15 cellular contexts compared by ENCODE assay signal in the genomic region with DNA sequence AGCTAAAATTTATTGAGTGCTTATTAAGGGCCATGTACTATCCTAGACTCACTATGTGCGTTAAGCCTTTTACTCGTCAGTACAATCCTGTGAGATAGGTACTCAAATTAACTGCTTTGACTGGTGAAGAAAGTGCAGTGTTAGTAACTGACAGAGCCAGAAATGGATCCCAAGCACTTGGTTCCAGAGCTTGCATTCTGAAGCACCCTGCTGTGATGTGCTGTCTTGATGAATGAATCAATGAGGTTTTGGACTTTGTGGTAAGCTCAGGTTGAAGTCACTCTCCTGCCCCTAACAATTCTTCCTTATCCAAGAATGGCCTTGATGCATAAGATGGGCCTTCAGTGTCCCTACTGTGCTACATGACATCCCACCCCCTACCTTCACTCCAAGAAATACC.
A peak's percentile ranks its signal among the peaks of the same experiment; 100 is the strongest.
DNase-seq lines count a peak whose midpoint lies in the region; ATAC-seq and FAIRE-seq lines count a peak whose summit lies in the region.
"Had no signal": no experiment of that assay in that cellular context is flagged by ENCODE, and none has a peak within 500 bp of the region (broad histone marks: within the 10 kb centered on the region; RNA-seq: fewer than 3 reads in every experiment).

No MANE protein-coding gene starts in this region.

- H3K4me1 Mint-ChIP-seq in dendritic cell treated with granulocyte-macrophage colony-stimulating factor and Interleukin-4, amounts not matched to agents 40 ng/mL and 50 ng/mL, for 4 days (ENCODE audit: low read depth): peaks cover 77% of the 10 kb centered on the region
- H3K4me1 Mint-ChIP-seq in stimulated activated memory B cell treated with anti-CD40 and anti-IgM and Interleukin-4, amounts not matched to agents 10 μg/mL and 1 μg/mL and 100 μg/mL, for 72 hours: peaks cover 68% of the 10 kb centered on the region

- DNase-seq in DMS53 (lab: John Stamatoyannopoulos, UW): peak; percentile 20
- no peak for DNase-seq in DMS53 treated with DMSO at 0.1 percent for 48 hours (lab: John Stamatoyannopoulos, UW; ENCODE audit: unreplicated experiment)
- no peak for DNase-seq in GM19239 (ENCODE audit: insufficient read length, low spot score)
- DNase-seq in activated CD8-positive, alpha-beta memory T cell treated with anti-CD3 and anti-CD28 coated beads, Interleukin-2, amount 50 U/mL, for 48 hours: no peak
- DNase-seq: Calu3; CD4-positive, alpha-beta T cell; DMS79; KG1; NCI-H187; NCI-H526 had no signal

- no peak overlapping the region for H3K4me3 Mint-ChIP-seq in dendritic cell treated with granulocyte-macrophage colony-stimulating factor and Interleukin-4, amounts not matched to agents 40 ng/mL and 50 ng/mL, for 4 days
- H3K4me3 Mint-ChIP-seq in stimulated activated memory B cell treated with anti-CD40 and anti-IgM and Interleukin-4, amounts not matched to agents 10 μg/mL and 1 μg/mL and 100 μg/mL, for 72 hours: no peak overlapping the region
- H3K4me3 Mint-ChIP-seq: CD4-positive, alpha-beta T cell had no signal

- peaks cover 32% of the 10 kb centered on the region for H3K36me3 Mint-ChIP-seq in dendritic cell treated with granulocyte-macrophage colony-stimulating factor and Interleukin-4, amounts not matched to agents 40 ng/mL and 50 ng/mL, for 4 days (ENCODE audit: low read depth)
- peaks cover 30% of the 10 kb centered on the region for H3K36me3 Mint-ChIP-seq in stimulated activated memory B cell treated with anti-CD40 and anti-IgM and Interleukin-4, amounts not matched to agents 10 μg/mL and 1 μg/mL and 100 μg/mL, for 72 hours

- no peaks in the 10 kb centered on the region for H3K9me3 Mint-ChIP-seq in dendritic cell treated with granulocyte-macrophage colony-stimulating factor and Interleukin-4, amounts not matched to agents 40 ng/mL and 50 ng/mL, for 4 days
- H3K9me3 Mint-ChIP-seq in stimulated activated memory B cell treated with anti-CD40 and anti-IgM and Interleukin-4, amounts not matched to agents 10 μg/mL and 1 μg/mL and 100 μg/mL, for 72 hours: no peaks in the 10 kb centered on the region
- H3K9me3 Mint-ChIP-seq: CD4-positive, alpha-beta T cell had no signal

- FAIRE-seq in GM19239 (lab: Jason Lieb, UNC): peak; percentile 48
- FAIRE-seq: H1 had no signal

- H3K27me3 Mint-ChIP-seq in dendritic cell treated with granulocyte-macrophage colony-stimulating factor and Interleukin-4, amounts not matched to agents 40 ng/mL and 50 ng/mL, for 4 days: no peaks in the 10 kb centered on the region
- H3K27me3 Mint-ChIP-seq in stimulated activated memory B cell treated with anti-CD40 and anti-IgM and Interleukin-4, amounts not matched to agents 10 μg/mL and 1 μg/mL and 100 μg/mL, for 72 hours: no peaks in the 10 kb centered on the region
- H3K27me3 Mint-ChIP-seq: CD4-positive, alpha-beta T cell had no signal

- peak overlapping the region; percentile 81 for H3K27ac Mint-ChIP-seq in dendritic cell treated with granulocyte-macrophage colony-stimulating factor and Interleukin-4, amounts not matched to agents 40 ng/mL and 50 ng/mL, for 4 days
- H3K27ac Mint-ChIP-seq in stimulated activated memory B cell treated with anti-CD40 and anti-IgM and Interleukin-4, amounts not matched to agents 10 μg/mL and 1 μg/mL and 100 μg/mL, for 72 hours: peak overlapping the region; percentile 93
- H3K27ac Mint-ChIP-seq: CD4-positive, alpha-beta T cell had no signal

- intact Hi-C loops in dendritic cell treated with granulocyte-macrophage colony-stimulating factor and Interleukin-4, amounts not matched to agents 40 ng/mL and 50 ng/mL, for 4 days (cut with micrococcal nuclease): no loop called here

- no peak for ATAC-seq in stimulated activated memory B cell treated with anti-CD40 and anti-IgM and Interleukin-4, amounts not matched to agents 10 μg/mL and 1 μg/mL and 100 μg/mL, for 72 hours
- no peak for ATAC-seq in HG03521 (IDR thresholded peaks at IDR 0.05; ENCODE audit: unreplicated experiment)
- ATAC-seq in HG03045 (IDR thresholded peaks at IDR 0.05; ENCODE audit: unreplicated experiment): no peak
